In genomic region chr1:154406572-154406879, GRCh38 we compare ENCODE assay signal across 8 cellular contexts. TPM values are rescaled to one million over a fixed set of nuclear protein-coding genes. Genes with fewer than 3 reads are reported as not detected.
DNase-seq lines count a peak whose midpoint lies in the region; ATAC-seq, FAIRE-seq and TF ChIP-seq lines count a peak whose summit lies in the region.

No MANE protein-coding gene starts in this region.

- POLR2A ChIA-PET in Caco-2 (lab: Charles Lee) = no interaction called here

- FAIRE-seq in GM12892 (lab: Jason Lieb, UNC) = no peak

- peak overlapping the region; percentile 88 for H3K27ac ChIP-seq in VCaP

- H3K9me3 Mint-ChIP-seq in Caco-2 (ENCODE audit: unreplicated experiment) = no peaks in the 10 kb centered on the region

- CTCF ChIA-PET in Caco-2 (lab: Charles Lee) = interaction anchor here (0.8 to 1.6 kb wide), 3 partner anchors 9 to 220 kb away, joined by 3 to 9 read pairs (median 4); no protein-coding TSS in a partner anchor

- TF ChIP-seq POLR2A in GM12892 (IDR thresholded peaks at IDR 0.05; ENCODE audit: low read depth, low read length) = no peak

- intact Hi-C loops in Caco-2 (cut with micrococcal nuclease; ENCODE audit: unreplicated experiment) = loop anchor here (5.0 kb wide), 1 partner anchor 36 kb away; no protein-coding TSS in a partner anchor

- no peaks in the 10 kb centered on the region for H3K36me3 ChIP-seq in Caco-2 (ENCODE audit: control insufficient read depth, insufficient read depth, low read length)

- H3K27me3 ChIP-seq in Caco-2 (replicated peaks; ENCODE audit: control insufficient read depth, insufficient read depth, low read length) = no peaks in the 10 kb centered on the region

- TF ChIP-seq CTCF in Caco-2 (IDR thresholded peaks at IDR 0.05; ENCODE audit: insufficient read depth in 1 of 2, low read depth in 1 of 2, low read length in 1 of 2, severe bottlenecking in 1 of 2, unreplicated experiment in 1 of 2) (no peak), VCaP (conservative IDR thresholded peaks at IDR 0.05) (no peak), fibroblast of mammary gland (conservative IDR thresholded peaks at IDR 0.05; ENCODE audit: control insufficient read depth, insufficient read depth, low read depth, low read length) (no peak), retinal pigment epithelial cell (conservative IDR thresholded peaks at IDR 0.05; ENCODE audit: low read depth, low read length) (no peak)

- H3K4me3 ChIP-seq in Caco-2 (ENCODE audit: low read depth, low read length) (peak overlapping the region; percentile 61), fibroblast of mammary gland (ENCODE audit: control insufficient read depth, low read depth, low read length) (peak overlapping the region; percentile 56), retinal pigment epithelial cell (ENCODE audit: low read length) (peak overlapping the region; percentile 45)

- ATAC-seq in HG03135 (IDR thresholded peaks at IDR 0.05; ENCODE audit: unreplicated experiment) (no peak), HG03432 (IDR thresholded peaks at IDR 0.05; ENCODE audit: unreplicated experiment) (no peak)

- no TSS peak for BruUV-seq in Caco-2 (replicated peaks; lab: Mats Ljungman, UMichigan)

- H3K36me3 Mint-ChIP-seq in Caco-2 (ENCODE audit: insufficient read depth, unreplicated experiment) = no peaks in the 10 kb centered on the region

- H3K9me3 ChIP-seq in Caco-2 = no peaks in the 10 kb centered on the region

- H3K4me1 ChIP-seq in Caco-2 = peaks cover 14% of the 10 kb centered on the region

- H3K4me3 Mint-ChIP-seq in Caco-2 (ENCODE audit: unreplicated experiment) = peak overlapping the region; percentile 85

- DNase-seq in Caco-2 (no peak), fibroblast of mammary gland (ENCODE audit: low read depth) (no peak), retinal pigment epithelial cell (ENCODE audit: low read depth) (no peak), GM12892 (ENCODE audit: insufficient read length) (no peak), NCI-H1930 (lab: John Stamatoyannopoulos, UW) (no peak)

- H3K27me3 Mint-ChIP-seq in Caco-2 (ENCODE audit: insufficient read depth, unreplicated experiment) = no peaks in the 10 kb centered on the region

- H3K4me1 Mint-ChIP-seq in Caco-2 (ENCODE audit: low read depth, unreplicated experiment) = peaks cover 5% of the 10 kb centered on the region

- H3K27ac Mint-ChIP-seq in Caco-2 (ENCODE audit: unreplicated experiment) = no peak overlapping the region

RNA-seq across cellular contexts. Expression of gene IL6R, which starts 1.4 kb away (rescaled TPM):
- total RNA-seq in Caco-2 (2022) = 4.9 and 5.8 TPM in 2 replicates
- 7.4 TPM for polyA plus RNA-seq in GM12892 (2012; ENCODE audit: missing spikeins)
